In genomic region chr6:10720229-10720959, GRCh38 we compare ENCODE assay signal across 1 cellular context.
TF ChIP-seq lines count a peak whose summit lies in the region.

No MANE protein-coding gene starts in this region.

TF ChIP-seq in HepG2, 621 proteins besides CTCF, POLR2A, EP300 and RAD21 (continued from another document and continues in another):
- no peak for TF ChIP-seq SNAPC4 (CRISPR knock-in tag; IDR thresholded peaks at IDR 0.05)
- TF ChIP-seq ZNF343 (CRISPR knock-in tag; IDR thresholded peaks at IDR 0.05), result no peak
- no peak; the same call in none of the 2 replicates for TF ChIP-seq ZNF431 (CRISPR knock-in tag; IDR thresholded peaks at IDR 0.05; ENCODE audit: borderline replicate concordance, low read depth)
- TF ChIP-seq ZBTB40 (IDR thresholded peaks at IDR 0.05), result no peak
- peak; percentile 36; the same call in 1 of the 2 replicates for TF ChIP-seq ZBTB40 (CRISPR knock-in tag; IDR thresholded peaks at IDR 0.05)
- 0 out of 2 replicates have a peak, but pooled peaks have one; percentile 49 for TF ChIP-seq TBP (CRISPR knock-in tag; IDR thresholded peaks at IDR 0.05)
- peak; percentile 67; the same call in 1 of the 2 replicates for TF ChIP-seq ZNF430 (CRISPR knock-in tag; IDR thresholded peaks at IDR 0.05)
- TF ChIP-seq TP53 (CRISPR knock-in tag; conservative IDR thresholded peaks at IDR 0.05), result no peak
- peak; percentile 73; the same call in 1 of the 2 replicates for TF ChIP-seq ZFX (CRISPR knock-in tag; IDR thresholded peaks at IDR 0.05; ENCODE audit: low read depth)
- peak; percentile 66 for TF ChIP-seq ZFY (CRISPR knock-in tag; IDR thresholded peaks at IDR 0.05)
- TF ChIP-seq AGO2 (optimal IDR thresholded peaks at IDR 0.05; ENCODE audit: low read depth, low read length), result peak; percentile 88
- TF ChIP-seq ZC3H13 (CRISPR knock-in tag; IDR thresholded peaks at IDR 0.05), result peak; percentile 69
- TF ChIP-seq SMAD1 (CRISPR knock-in tag; IDR thresholded peaks at IDR 0.05; ENCODE audit: borderline replicate concordance, low read depth), result no peak
- TF ChIP-seq HMGA1 (CRISPR knock-in tag; conservative IDR thresholded peaks at IDR 0.05), result no peak
- no peak for TF ChIP-seq TBX3 (IDR thresholded peaks at IDR 0.05; ENCODE audit: borderline replicate concordance)
- no peak for TF ChIP-seq NR2F1 (CRISPR knock-in tag; IDR thresholded peaks at IDR 0.05)
- TF ChIP-seq FOSL1 (CRISPR knock-in tag; IDR thresholded peaks at IDR 0.05; ENCODE audit: borderline replicate concordance), result no peak
- peak; percentile 50 for TF ChIP-seq ZNF18 (CRISPR knock-in tag; IDR thresholded peaks at IDR 0.05; ENCODE audit: insufficient replicate concordance)
- TF ChIP-seq ZNF816 (CRISPR knock-in tag; IDR thresholded peaks at IDR 0.05; ENCODE audit: borderline replicate concordance), result no peak
- 0 out of 2 replicates have a peak, but pooled peaks have one; percentile 15 for TF ChIP-seq MIER3 (CRISPR knock-in tag; IDR thresholded peaks at IDR 0.05; ENCODE audit: borderline replicate concordance)
- TF ChIP-seq PCBP1 (IDR thresholded peaks at IDR 0.05; ENCODE audit: borderline replicate concordance, low read depth, low read length), result no peak
- peak; percentile 59; the same call in 1 of the 2 replicates for TF ChIP-seq ZNF646 (CRISPR knock-in tag; IDR thresholded peaks at IDR 0.05)
- no peak for TF ChIP-seq RELA (CRISPR knock-in tag; IDR thresholded peaks at IDR 0.05)
- peak; percentile 44; the same call in 1 of the 2 replicates for TF ChIP-seq ZNF773 (CRISPR knock-in tag; IDR thresholded peaks at IDR 0.05; ENCODE audit: borderline replicate concordance)
- no peak for TF ChIP-seq XRCC5 (optimal IDR thresholded peaks at IDR 0.05; ENCODE audit: low read length)
- peak; percentile 73; the same call in 1 of the 2 replicates for TF ChIP-seq ZFP91 (CRISPR knock-in tag; IDR thresholded peaks at IDR 0.05; ENCODE audit: borderline replicate concordance)
- TF ChIP-seq ATM (IDR thresholded peaks at IDR 0.05; ENCODE audit: borderline replicate concordance), result no peak
- peak; percentile 70; the same call in 1 of the 2 replicates for TF ChIP-seq ZMAT3 (CRISPR knock-in tag; conservative IDR thresholded peaks at IDR 0.05)
- TF ChIP-seq CERS6 (CRISPR knock-in tag; IDR thresholded peaks at IDR 0.05), result peak; percentile 87
- TF ChIP-seq ZBTB1 (CRISPR knock-in tag; IDR thresholded peaks at IDR 0.05; ENCODE audit: borderline replicate concordance), result no peak
- TF ChIP-seq ZNF703 (CRISPR knock-in tag; IDR thresholded peaks at IDR 0.05; ENCODE audit: borderline replicate concordance), result no peak
- no peak for TF ChIP-seq FIP1L1 (IDR thresholded peaks at IDR 0.05; ENCODE audit: borderline replicate concordance, insufficient read depth, low read depth, low read length)
